6 cellular contexts compared by ENCODE assay signal in the genomic region with DNA sequence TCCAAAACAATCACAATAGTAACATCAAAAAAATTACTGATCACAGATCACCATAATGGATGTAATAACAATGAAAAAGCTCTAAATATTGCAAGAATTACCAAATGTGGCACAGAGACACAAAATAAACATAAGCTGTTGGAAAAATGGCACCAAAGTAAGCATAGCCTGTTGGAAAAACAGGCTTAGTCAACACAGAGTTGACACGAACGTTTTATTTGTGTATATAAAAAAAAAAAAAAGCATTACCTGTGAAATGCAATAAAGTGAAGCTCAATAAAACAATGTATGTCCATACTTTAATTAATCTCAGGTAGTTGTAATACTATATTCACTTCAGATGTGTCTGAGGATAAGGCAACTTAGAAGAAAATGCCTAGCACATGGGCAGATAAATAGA.
"Had no signal": no experiment of that assay in that cellular context is flagged by ENCODE, and none has a peak within 500 bp of the region (broad histone marks: within the 10 kb centered on the region; RNA-seq: fewer than 3 reads in every experiment).

No MANE protein-coding gene starts in this region.

- H3K4me1 Mint-ChIP-seq: H9 had no signal

- H3K27ac ChIP-seq: GM23248 had no signal

- H3K4me3 Mint-ChIP-seq: H9 had no signal

- H3K27ac Mint-ChIP-seq: H9 had no signal

- ATAC-seq: K562 had no signal

- H3K4me3 ChIP-seq: GM23248, K562 had no signal

- DNase-seq: GM23248, H9, HCEC 1CT, IMR-90, KG1 had no signal
